In genomic region chr21:33783173-33783572, GRCh38 we compare ENCODE assay signal across 22 cellular contexts.
A peak's percentile ranks its signal among the peaks of the same experiment; 100 is the strongest.
DNase-seq lines count a peak whose midpoint lies in the region; ATAC-seq, FAIRE-seq and TF ChIP-seq lines count a peak whose summit lies in the region.
"Had no signal": no experiment of that assay in that cellular context is flagged by ENCODE, and none has a peak within 500 bp of the region (broad histone marks: within the 10 kb centered on the region; RNA-seq: fewer than 3 reads in every experiment).

No MANE protein-coding gene starts in this region.

- H3K9me3 Mint-ChIP-seq in HFFc6 (peaks cover 9% of the 10 kb centered on the region), nephron (peaks cover 8% of the 10 kb centered on the region), GM23338 (peaks cover 5% of the 10 kb centered on the region; the same call in 2 of the 3 replicates)
- H3K9me3 Mint-ChIP-seq in activated T-helper 17 cell treated with anti-CD3 and anti-CD28 coated beads, Interleukin-2, amount 50 U/mL, for 72 hours = peaks cover 8% of the 10 kb centered on the region

- H3K4me3 ChIP-seq in effector memory CD4-positive, alpha-beta T cell (ENCODE audit: insufficient read depth, low read depth, low read length, poor library complexity, severe bottlenecking) = no peak overlapping the region
- H3K4me3 ChIP-seq in GM23338 = no peak overlapping the region
- H3K4me3 ChIP-seq: GM23248 had no signal

- H3K27ac Mint-ChIP-seq in HFFc6 = 0 out of 2 replicates have a peak overlapping the region, but pooled peaks have one; percentile 36
- H3K27ac Mint-ChIP-seq in nephron = peak overlapping the region in 2 of 3 experiments; percentile 35 to 62
- H3K27ac Mint-ChIP-seq in activated T-helper 17 cell treated with anti-CD3 and anti-CD28 coated beads, Interleukin-2, amount 50 U/mL, for 72 hours = no peak overlapping the region
- no peak overlapping the region for H3K27ac Mint-ChIP-seq in GM23338
- H3K27ac Mint-ChIP-seq: CD4-positive, CD25-positive, alpha-beta regulatory T cell; CD8-positive, alpha-beta memory T cell had no signal

- H3K4me1 ChIP-seq in effector memory CD4-positive, alpha-beta T cell (ENCODE audit: control insufficient read depth, insufficient read depth, low read length, poor library complexity, severe bottlenecking) = no peaks in the 10 kb centered on the region
- no peaks in the 10 kb centered on the region for H3K4me1 ChIP-seq in GM23338 (ENCODE audit: insufficient read depth)
- H3K4me1 ChIP-seq: BE2C had no signal

- H3K9me3 ChIP-seq in effector memory CD4-positive, alpha-beta T cell (ENCODE audit: control insufficient read depth, low read length) = no peaks in the 10 kb centered on the region
- H3K9me3 ChIP-seq: BE2C had no signal

- peak; percentile 37 for FAIRE-seq in A204.1 (lab: Jason Lieb, UNC)
- FAIRE-seq: GM12892, GM18507 had no signal

- H3K27me3 ChIP-seq in effector memory CD4-positive, alpha-beta T cell (replicated peaks; ENCODE audit: control insufficient read depth, insufficient read depth, low read length, poor library complexity, severe bottlenecking) = no peaks in the 10 kb centered on the region
- no peaks in the 10 kb centered on the region for H3K27me3 ChIP-seq in GM23338 (ENCODE audit: insufficient read depth)
- H3K27me3 ChIP-seq: BE2C had no signal

- H3K4me2 ChIP-seq in GM23338 = no peak overlapping the region

- no peak for DNase-seq in HFFc6
- DNase-seq in iris pigment epithelial cell (ENCODE audit: low read depth) = peak; percentile 16
- DNase-seq in effector memory CD4-positive, alpha-beta T cell = no peak
- DNase-seq in NAMALWA (ENCODE audit: low spot score) = no peak
- no peak for DNase-seq in GM23338 (ENCODE audit: low spot score)
- DNase-seq: 8988T; BE2C; C1 segment of cervical spinal cord; CD4-positive, CD25-positive, alpha-beta regulatory T cell; CD8-positive, alpha-beta memory T cell; DMS 273 treated with DMSO at 0.1 percent for 48 hours; DMS53; DND-41; EL; H7 had no signal

- H2AFZ ChIP-seq in GM23338 = no peak overlapping the region
- H2AFZ ChIP-seq: GM23248 had no signal

- H3K4me1 Mint-ChIP-seq in HFFc6 (ENCODE audit: low read depth) (peaks cover 19% of the 10 kb centered on the region), nephron (peaks cover 7% of the 10 kb centered on the region), GM23338 (peaks cover 3% of the 10 kb centered on the region; the same call in 2 of the 3 replicates)
- H3K4me1 Mint-ChIP-seq in activated T-helper 17 cell treated with anti-CD3 and anti-CD28 coated beads, Interleukin-2, amount 50 U/mL, for 72 hours = no peaks in the 10 kb centered on the region
- H3K4me1 Mint-ChIP-seq: CD4-positive, CD25-positive, alpha-beta regulatory T cell; CD8-positive, alpha-beta memory T cell had no signal

- no peak overlapping the region for H3K27ac ChIP-seq in effector memory CD4-positive, alpha-beta T cell (ENCODE audit: insufficient read depth, low read length, poor library complexity, severe bottlenecking)
- H3K27ac ChIP-seq in GM23338 (ENCODE audit: low read depth) = no peak overlapping the region
- H3K27ac ChIP-seq: GM23248 had no signal

- H3K36me3 Mint-ChIP-seq in HFFc6 (ENCODE audit: low read depth) (peaks cover 21% of the 10 kb centered on the region), nephron (ENCODE audit: low read depth) (peaks cover 58% of the 10 kb centered on the region), GM23338 (ENCODE audit: low read depth) (peaks cover 48% of the 10 kb centered on the region)
- H3K36me3 Mint-ChIP-seq in activated T-helper 17 cell treated with anti-CD3 and anti-CD28 coated beads, Interleukin-2, amount 50 U/mL, for 72 hours (ENCODE audit: low read depth) = peaks cover 20% of the 10 kb centered on the region
- H3K36me3 Mint-ChIP-seq: CD4-positive, CD25-positive, alpha-beta regulatory T cell had no signal

- ATAC-seq in activated T-helper 17 cell treated with anti-CD3 and anti-CD28 coated beads, Interleukin-2, amount 50 U/mL, for 72 hours (replicated peaks) = no peak
- ATAC-seq in GM23338 = no peak
- ATAC-seq: HCT116 had no signal

- TF ChIP-seq CTCF in HFFc6 (IDR thresholded peaks at IDR 0.05) (no peak), nephron (IDR thresholded peaks at IDR 0.05; ENCODE audit: unreplicated experiment in 3 of 3) (no peak), GM23338 (conservative IDR thresholded peaks at IDR 0.05; ENCODE audit: low read depth in 2 of 2) (no peak)

- no peaks in the 10 kb centered on the region for H3K36me3 ChIP-seq in effector memory CD4-positive, alpha-beta T cell (ENCODE audit: control insufficient read depth, insufficient read depth, low read length)
- H3K36me3 ChIP-seq in GM23338 (ENCODE audit: insufficient read depth) = peaks cover 4% of the 10 kb centered on the region; the same call in 1 of the 2 replicates

- no peaks in the 10 kb centered on the region for H4K20me1 ChIP-seq in GM23338 (replicated peaks; ENCODE audit: insufficient read depth)

- no peaks in the 10 kb centered on the region for H3K9me2 ChIP-seq in GM23338 (ENCODE audit: insufficient read depth)

- H3K4me3 Mint-ChIP-seq in HFFc6 = no peak overlapping the region
- no peak overlapping the region for H3K4me3 Mint-ChIP-seq in nephron
- H3K4me3 Mint-ChIP-seq in activated T-helper 17 cell treated with anti-CD3 and anti-CD28 coated beads, Interleukin-2, amount 50 U/mL, for 72 hours = no peak overlapping the region
- no peak overlapping the region for H3K4me3 Mint-ChIP-seq in GM23338
- H3K4me3 Mint-ChIP-seq: CD4-positive, CD25-positive, alpha-beta regulatory T cell; CD8-positive, alpha-beta memory T cell had no signal

- no peaks in the 10 kb centered on the region for H3K27me3 Mint-ChIP-seq in HFFc6 (ENCODE audit: insufficient read depth)
- H3K27me3 Mint-ChIP-seq in nephron (ENCODE audit: low read depth) = no peaks in the 10 kb centered on the region
- no peaks in the 10 kb centered on the region for H3K27me3 Mint-ChIP-seq in activated T-helper 17 cell treated with anti-CD3 and anti-CD28 coated beads, Interleukin-2, amount 50 U/mL, for 72 hours
- no peaks in the 10 kb centered on the region for H3K27me3 Mint-ChIP-seq in GM23338 (ENCODE audit: insufficient read depth, low read depth, poor library complexity)

- H3K79me2 ChIP-seq in GM23338 (replicated peaks; ENCODE audit: insufficient read depth) = no peaks in the 10 kb centered on the region

- H3F3A ChIP-seq in GM23338 (replicated peaks; ENCODE audit: low read depth) = no peaks in the 10 kb centered on the region

TF ChIP-seq in GM23338, 12 proteins besides CTCF, POLR2A, EP300 and RAD21:
- TF ChIP-seq EZH2phosphoT487 (IDR thresholded peaks at IDR 0.05; ENCODE audit: unreplicated experiment) = no peak
- TF ChIP-seq POLR2AphosphoS5 (IDR thresholded peaks at IDR 0.05; ENCODE audit: low read depth) = no peak
- no peak for TF ChIP-seq ETS1 (IDR thresholded peaks at IDR 0.05)
- TF ChIP-seq ZNF331 (CRISPR knock-in tag; IDR thresholded peaks at IDR 0.05; ENCODE audit: low read depth) = no peak
- TF ChIP-seq JUNB (IDR thresholded peaks at IDR 0.05; ENCODE audit: unreplicated experiment) = no peak
- TF ChIP-seq, protein P1, sequence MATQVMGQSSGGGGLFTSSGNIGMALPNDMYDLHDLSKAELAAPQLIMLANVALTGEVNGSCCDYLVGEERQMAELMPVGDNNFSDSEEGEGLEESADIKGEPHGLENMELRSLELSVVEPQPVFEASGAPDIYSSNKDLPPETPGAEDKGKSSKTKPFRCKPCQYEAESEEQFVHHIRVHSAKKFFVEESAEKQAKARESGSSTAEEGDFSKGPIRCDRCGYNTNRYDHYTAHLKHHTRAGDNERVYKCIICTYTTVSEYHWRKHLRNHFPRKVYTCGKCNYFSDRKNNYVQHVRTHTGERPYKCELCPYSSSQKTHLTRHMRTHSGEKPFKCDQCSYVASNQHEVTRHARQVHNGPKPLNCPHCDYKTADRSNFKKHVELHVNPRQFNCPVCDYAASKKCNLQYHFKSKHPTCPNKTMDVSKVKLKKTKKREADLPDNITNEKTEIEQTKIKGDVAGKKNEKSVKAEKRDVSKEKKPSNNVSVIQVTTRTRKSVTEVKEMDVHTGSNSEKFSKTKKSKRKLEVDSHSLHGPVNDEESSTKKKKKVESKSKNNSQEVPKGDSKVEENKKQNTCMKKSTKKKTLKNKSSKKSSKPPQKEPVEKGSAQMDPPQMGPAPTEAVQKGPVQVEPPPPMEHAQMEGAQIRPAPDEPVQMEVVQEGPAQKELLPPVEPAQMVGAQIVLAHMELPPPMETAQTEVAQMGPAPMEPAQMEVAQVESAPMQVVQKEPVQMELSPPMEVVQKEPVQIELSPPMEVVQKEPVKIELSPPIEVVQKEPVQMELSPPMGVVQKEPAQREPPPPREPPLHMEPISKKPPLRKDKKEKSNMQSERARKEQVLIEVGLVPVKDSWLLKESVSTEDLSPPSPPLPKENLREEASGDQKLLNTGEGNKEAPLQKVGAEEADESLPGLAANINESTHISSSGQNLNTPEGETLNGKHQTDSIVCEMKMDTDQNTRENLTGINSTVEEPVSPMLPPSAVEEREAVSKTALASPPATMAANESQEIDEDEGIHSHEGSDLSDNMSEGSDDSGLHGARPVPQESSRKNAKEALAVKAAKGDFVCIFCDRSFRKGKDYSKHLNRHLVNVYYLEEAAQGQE (IDR thresholded peaks at IDR 0.05; ENCODE audit: unreplicated experiment) = no peak
- TF ChIP-seq NANOG (IDR thresholded peaks at IDR 0.05; ENCODE audit: borderline replicate concordance) = no peak
- TF ChIP-seq EZH2 (IDR thresholded peaks at IDR 0.05; ENCODE audit: low read depth, unreplicated experiment) = no peak
- no peak for TF ChIP-seq STAT1 (IDR thresholded peaks at IDR 0.05; ENCODE audit: unreplicated experiment)

Comparison
In these comparisons a context has a peak if more than half of its experiments do, and no peak if none do; other contexts are left out.
1. H3K27ac Mint-ChIP-seq: peak in HFFc6 (single experiment) and nephron (2 of 3); none in activated T-helper 17 cell treated with anti-CD3 and anti-CD28 coated beads, Interleukin-2, amount 50 U/mL, for 72 hours (single experiment) and GM23338 (single experiment).